8 cellular contexts compared by ENCODE assay signal in genomic region chr4:55547461-55547770, GRCh38. TPM values are rescaled to one million over a fixed set of nuclear protein-coding genes. Genes with fewer than 3 reads are reported as not detected.
DNase-seq lines count a peak whose midpoint lies in the region; ATAC-seq, FAIRE-seq and TF ChIP-seq lines count a peak whose summit lies in the region.

No MANE protein-coding gene starts in this region.

- peak overlapping the region; percentile 92 for H3K23ac ChIP-seq in IMR-90 (ENCODE audit: low read depth, low read length)

- H3K56ac ChIP-seq in IMR-90 (ENCODE audit: extremely low read depth, insufficient read depth, low read length) = peak overlapping the region; percentile 90

- peak overlapping the region; percentile 87 for H2AFZ ChIP-seq in IMR-90 (replicated peaks; ENCODE audit: low read length, poor library complexity)
- peak overlapping the region; percentile 82 for H2AFZ ChIP-seq in K562 (ENCODE audit: low read depth, low read length)

- H3K27ac ChIP-seq in IMR-90 (ENCODE audit: insufficient read depth, low read length) (peak overlapping the region; percentile 75), K562 (ENCODE audit: extremely low read depth, low read depth, low read length) (peak overlapping the region; percentile 91; the same call in 2 of the 3 replicates), layer of hippocampus (ENCODE audit: low read depth, low read length) (peak overlapping the region; percentile 96), temporal lobe (ENCODE audit: low read depth, low read length) (peak overlapping the region; percentile 86)

- H3K14ac ChIP-seq in IMR-90 (replicated peaks; ENCODE audit: low read depth, low read length) = peak overlapping the region; percentile 95

- peak overlapping the region; percentile 68 for H2BK5ac ChIP-seq in IMR-90 (ENCODE audit: low read depth, low read length, poor library complexity, severe bottlenecking)

- H3K9ac ChIP-seq in IMR-90 (ENCODE audit: low read depth, low read length) (peak overlapping the region; percentile 64), K562 (ENCODE audit: insufficient read depth in 1 of 2, low read depth in 2 of 2, low read length in 2 of 2) (peak overlapping the region; percentile 57 to 95)

- peak overlapping the region; percentile 39 to 60 for H4K8ac ChIP-seq in IMR-90 (ENCODE audit: low read depth in 2 of 2, low read length in 2 of 2)

- H3K9me1 ChIP-seq in IMR-90 (ENCODE audit: insufficient read depth, low read length) = peaks cover 4% of the 10 kb centered on the region
- H3K9me1 ChIP-seq in K562 (ENCODE audit: control insufficient read depth, insufficient read depth, low read length) = no peaks in the 10 kb centered on the region

- TF ChIP-seq POLR2A in IMR-90 (IDR thresholded peaks at IDR 0.05; ENCODE audit: low read depth, low read length) = no peak
- TF ChIP-seq POLR2A in K562 (conservative IDR thresholded peaks at IDR 0.05) = no peak
- TF ChIP-seq POLR2A in GM18505 (IDR thresholded peaks at IDR 0.05; ENCODE audit: borderline replicate concordance, extremely low read depth, insufficient read depth, insufficient read length) = no peak

- WGBS in IMR-90 (ENCODE audit: extremely low coverage in 2 of 2, insufficient read length in 1 of 2), 2 experiments = 0% methylated on average over 2 of the region's 10 CpGs; no CpG with 5 or more reads in 1 of the 2 experiments
- 3% methylated on average over 10 of the region's 10 CpGs for WGBS in K562 (ENCODE audit: insufficient coverage, low coverage, missing lambda C conversion rate)

- peak overlapping the region; percentile 85 for H2AK9ac ChIP-seq in IMR-90 (replicated peaks; ENCODE audit: low read depth, low read length, poor library complexity)

- intact Hi-C loops in IMR-90 (cut with micrococcal nuclease) (loop anchor here (2.0 to 10.0 kb wide), 3 partner anchors 53 to 201 kb away; partner anchors contain the start of gene SRD5A3), K562 (cut with micrococcal nuclease) (loop anchor here (2.0 to 10.0 kb wide), 6 partner anchors 90 to 363 kb away; partner anchors contain the start of genes NMU and SRD5A3)

- peak overlapping the region; percentile 44; the same call in 1 of the 2 replicates for H4K5ac ChIP-seq in IMR-90 (ENCODE audit: low read depth, low read length)

- peaks cover 4 to 17% of the 10 kb centered on the region in 2 experiments for H3K79me1 ChIP-seq in IMR-90 (ENCODE audit: low read depth in 1 of 2, low read length in 2 of 2)

- H3K9me3 ChIP-seq in IMR-90 (ENCODE audit: control insufficient read depth, insufficient read depth, low read length) = no peaks in the 10 kb centered on the region
- H3K9me3 ChIP-seq in K562 (replicated peaks; ENCODE audit: control insufficient read depth, insufficient read depth, low read depth, low read length) = no peaks in the 10 kb centered on the region

- no peak for TF ChIP-seq EP300 in K562 (IDR thresholded peaks at IDR 0.05; ENCODE audit: low read length)

- dilution Hi-C loops in IMR-90 (cut with HindIII; ENCODE audit: low sequenced_read_pairs, unreplicated experiment) = no loop called here

- H3K79me2 ChIP-seq in K562 (ENCODE audit: control insufficient read depth, insufficient read depth, low read length) = peaks cover 36% of the 10 kb centered on the region

- peak overlapping the region; percentile 36; the same call in 1 of the 2 replicates for H2BK120ac ChIP-seq in IMR-90 (ENCODE audit: low read depth, low read length)

- H3K27me3 ChIP-seq in IMR-90 (ENCODE audit: control insufficient read depth, insufficient read depth, low read length) (no peaks in the 10 kb centered on the region), K562 (ENCODE audit: control insufficient read depth in 2 of 2, insufficient read depth in 2 of 2, low read length in 2 of 2) (no peaks in the 10 kb centered on the region), layer of hippocampus (ENCODE audit: control insufficient read depth, insufficient read depth, low read length) (no peaks in the 10 kb centered on the region)

- ATAC-seq in IMR-90 (ENCODE audit: low read depth) (peak; percentile 19), K562 (no peak), GM18505 (IDR thresholded peaks at IDR 0.05; ENCODE audit: unreplicated experiment) (no peak), GM19397 (IDR thresholded peaks at IDR 0.05; ENCODE audit: unreplicated experiment) (no peak)

- H4K91ac ChIP-seq in IMR-90 (ENCODE audit: insufficient read depth, low read depth, low read length) = peak overlapping the region; percentile 67; the same call in 1 of the 2 replicates

- in situ Hi-C loops in IMR-90 (cut with MboI; ENCODE audit: low sequenced_read_pairs) (loop anchor here (5.0 to 25.0 kb wide), 2 partner anchors 100 to 1260 kb away; no protein-coding TSS in a partner anchor), K562 (cut with MboI) (loop anchor here (10.0 kb wide), 1 partner anchor 203 kb away; the partner anchor contains the start of gene SRD5A3)

- POLR2A ChIA-PET in IMR-90 (lab: Charles Lee; ENCODE audit: unreplicated experiment) (no interaction called here), K562 (lab: Yijun Ruan, JAX) (no interaction called here)

- H3K4me1 ChIP-seq in IMR-90 (ENCODE audit: control insufficient read depth, insufficient read depth, low read length) (peaks cover 5% of the 10 kb centered on the region; the same call in 1 of the 2 replicates), K562 (replicated peaks in 1 of 2; ENCODE audit: control insufficient read depth in 2 of 2, insufficient read depth in 2 of 2, low read length in 2 of 2) (peaks cover 9 to 27% of the 10 kb centered on the region in 2 experiments; a peak in 4 of 5 replicates)

- H3K36me3 ChIP-seq in IMR-90 (ENCODE audit: control insufficient read depth, insufficient read depth, low read length) (no peaks in the 10 kb centered on the region), K562 (ENCODE audit: control insufficient read depth, insufficient read depth, low read length) (no peaks in the 10 kb centered on the region)

- H2BK15ac ChIP-seq in IMR-90 (ENCODE audit: low read depth, low read length) = peak overlapping the region; percentile 30; the same call in 1 of the 3 replicates

- H3K18ac ChIP-seq in IMR-90 (ENCODE audit: low read depth, low read length) = peak overlapping the region; percentile 67; the same call in 1 of the 2 replicates

- no peak for FAIRE-seq in K562 (lab: Jason Lieb, UNC)

- CTCF ChIA-PET in IMR-90 (lab: Yijun Ruan, JAX) (interaction anchor here (1.7 kb wide), 1 partner anchor 12 kb away, joined by 6 read pairs; no protein-coding TSS in a partner anchor), K562 (lab: Yijun Ruan, JAX; ENCODE audit: low intra/inter-chr PET ratio) (no interaction called here)

- no peak for TF ChIP-seq RAD21 in IMR-90 (IDR thresholded peaks at IDR 0.05; ENCODE audit: low read length)
- no peak for TF ChIP-seq RAD21 in K562 (CRISPR knock-in tag; conservative IDR thresholded peaks at IDR 0.05 in 1 of 2, IDR thresholded peaks at IDR 0.05 in 1 of 2)

- peaks cover 6% of the 10 kb centered on the region; the same call in 1 of the 2 replicates for H4K20me1 ChIP-seq in IMR-90 (ENCODE audit: insufficient read depth, low read length)
- H4K20me1 ChIP-seq in K562 (replicated peaks; ENCODE audit: control insufficient read depth, insufficient read depth, low read length) = no peaks in the 10 kb centered on the region

- BruUV-seq in IMR-90 (replicated peaks; lab: Mats Ljungman, UMichigan) (no TSS peak), K562 (replicated peaks; lab: Mats Ljungman, UMichigan) (no TSS peak)

- TF ChIP-seq CTCF in IMR-90 (conservative IDR thresholded peaks at IDR 0.05; ENCODE audit: low read depth, low read length) (no peak), K562 (IDR thresholded peaks at IDR 0.05 in 2 of 3, conservative IDR thresholded peaks at IDR 0.05 in 1 of 3; ENCODE audit: insufficient read depth in 2 of 3, low read depth in 1 of 3, low read length in 3 of 3) (no peak)

- H3K4ac ChIP-seq in IMR-90 (ENCODE audit: low read depth, low read length) = peak overlapping the region; percentile 93

- H3K4me2 ChIP-seq in IMR-90 (ENCODE audit: low read depth, low read length) (peak overlapping the region; percentile 89), K562 (ENCODE audit: insufficient read depth, low read length) (peak overlapping the region; percentile 80)

- H2BK20ac ChIP-seq in IMR-90 (ENCODE audit: low read depth, low read length) = no peak overlapping the region

- H2AK5ac ChIP-seq in IMR-90 (ENCODE audit: low read depth, low read length) = peak overlapping the region; percentile 27; the same call in 1 of the 2 replicates

- DNase-seq in AG20443 (ENCODE audit: low spot score) = peak; percentile 41
- DNase-seq in IMR-90 = no peak
- DNase-seq in K562 (ENCODE audit: extremely low read depth in 1 of 4, low spot score in 3 of 4) = no peak
- no peak for DNase-seq in NOMO-1 treated with DMSO at 0.1 percent for 48 hours (lab: John Stamatoyannopoulos, UW; ENCODE audit: unreplicated experiment)

- peak overlapping the region; percentile 62 for H3K4me3 ChIP-seq in IMR-90 (ENCODE audit: insufficient read depth, low read depth, low read length)
- H3K4me3 ChIP-seq in K562 = peak overlapping the region; percentile 50

RNA-seq across cellular contexts. Expression of gene CLOCK, which starts 0.7 kb away (rescaled TPM):
- 51.4 and 53.4 TPM in 2 replicates for total RNA-seq in IMR-90 (2012; rRNA removed)
- 6.7 and 7.3 TPM in 2 replicates for polyA plus RNA-seq in IMR-90 (2012; rRNA removed)
- 1.3 and 1.8 TPM in 2 replicates for polyA plus RNA-seq in IMR-90 (2012; cell fraction: cytosol; rRNA removed)
- polyA plus RNA-seq in IMR-90 (2012; cell fraction: nucleus; rRNA removed; ENCODE audit: low replicate concordance) = 4.5 and 15.7 TPM in 2 replicates
- total RNA-seq in K562 (2011; cell fraction: chromatin; rRNA removed; ENCODE audit: low replicate concordance) = 19.0 and 56.6 TPM in 2 replicates
- total RNA-seq in K562 (2011; cell fraction: nucleolus; rRNA removed) = 11.3 and 13.7 TPM in 2 replicates
- total RNA-seq in K562 (2011; cell fraction: nucleoplasm; rRNA removed) = 21.7 and 34.1 TPM in 2 replicates
- 7.6 and 8.1 TPM in 2 replicates for total RNA-seq in K562 (2014; rRNA removed)
- 13.0 and 13.1 TPM in 2 replicates for total RNA-seq in K562 (2014; rRNA removed; fragmentation: Illumina TruSeq; extraction: Trizol)
- total RNA-seq in K562 (2015; rRNA removed; fragmentation: Illumina TruSeq; extraction: Trizol) = 13.4 and 14.4 TPM in 2 replicates
- 10.4 and 11.1 TPM in 2 replicates for total RNA-seq in K562 (2021)
- 11.5 and 12.8 TPM in 2 replicates for polyA plus RNA-seq in K562 (2011; rRNA removed)
- polyA plus RNA-seq in K562 (2011; cell fraction: cytosol; rRNA removed) = 5.6 and 5.9 TPM in 2 replicates
- polyA plus RNA-seq in K562 (2011; cell fraction: nucleus; rRNA removed) = 20.8 and 20.9 TPM in 2 replicates
- polyA plus RNA-seq in K562 (2012) = 6.8 and 8.2 TPM in 2 replicates
- 7.5 and 9.4 TPM in 2 replicates for polyA plus RNA-seq in K562 (2014; fragmentation: Illumina TruSeq; extraction: Trizol)
- 1 to 10 TPM; 3.7 to 4.5 TPM for polyA plus RNA-seq in K562 (2014; fragmentation: Nextera tagmentation; extraction: Ambion mirVana)
- 7.3 and 10.1 TPM in 2 replicates for polyA plus RNA-seq in K562 (2014; rRNA removed)
- polyA minus RNA-seq in K562 (2011; rRNA and poly(A)+ RNA removed) = 26.4 and 36.7 TPM in 2 replicates
- polyA minus RNA-seq in K562 (2011; cell fraction: cytosol; rRNA and poly(A)+ RNA removed) = 7.6 and 15.2 TPM in 2 replicates
- polyA minus RNA-seq in K562 (2011; cell fraction: nucleus; rRNA and poly(A)+ RNA removed) = 24.5 and 39.3 TPM in 2 replicates
- 18.4 TPM for total RNA-seq in temporal lobe

RNA-seq across cellular contexts. Expression of gene PDCL2, which starts 44.6 kb away (rescaled TPM):
- total RNA-seq in IMR-90 (2012; rRNA removed) (not detected in 2 replicates), K562 (2014; rRNA removed) (0.37 and 2.0 TPM in 2 replicates), K562 (2014; rRNA removed; fragmentation: Illumina TruSeq; extraction: Trizol) (1.8 and 1.9 TPM in 2 replicates), K562 (2015; rRNA removed; fragmentation: Illumina TruSeq; extraction: Trizol) (1.5 and 2.5 TPM in 2 replicates), K562 (2021) (1.2 and 1.7 TPM in 2 replicates), temporal lobe (not detected)
- polyA plus RNA-seq in IMR-90 (2012; rRNA removed) (not detected in 2 replicates), K562 (2011; rRNA removed) (0.49 and 1.4 TPM in 2 replicates), K562 (2014; fragmentation: Illumina TruSeq; extraction: Trizol) (0.62 and 0.97 TPM in 2 replicates), K562 (2014; fragmentation: Nextera tagmentation; extraction: Ambion mirVana) (under 1 TPM; 0.62 to 0.87 TPM), K562 (2014; rRNA removed) (0.73 and 1.7 TPM in 2 replicates)
- not detected in 2 replicates for polyA plus RNA-seq in IMR-90 (2012; cell fraction: cytosol; rRNA removed)
- polyA plus RNA-seq in IMR-90 (2012; cell fraction: nucleus; rRNA removed; ENCODE audit: low replicate concordance) = not detected in 2 replicates
- 2.7 TPM in 1 of 2 replicates, not detected in the other for total RNA-seq in K562 (2011; cell fraction: chromatin; rRNA removed; ENCODE audit: low replicate concordance)
- not detected in 2 replicates for total RNA-seq in K562 (2011; cell fraction: nucleolus; rRNA removed)
- total RNA-seq in K562 (2011; cell fraction: nucleoplasm; rRNA removed) = not detected in 2 replicates
- 0.16 TPM in 1 of 2 replicates, not detected in the other for polyA plus RNA-seq in K562 (2011; cell fraction: cytosol; rRNA removed)
- 0.37 and 0.70 TPM in 2 replicates for polyA plus RNA-seq in K562 (2011; cell fraction: nucleus; rRNA removed)
- 0.79 and 1.2 TPM in 2 replicates for polyA plus RNA-seq in K562 (2012)
- polyA minus RNA-seq in K562 (2011; rRNA and poly(A)+ RNA removed) = 0.57 and 0.60 TPM in 2 replicates
- not detected in 2 replicates for polyA minus RNA-seq in K562 (2011; cell fraction: cytosol; rRNA and poly(A)+ RNA removed)
- polyA minus RNA-seq in K562 (2011; cell fraction: nucleus; rRNA and poly(A)+ RNA removed) = 0.67 and 1.00 TPM in 2 replicates
